Comparison of ENCODE assay signal across 12 cellular contexts in genomic region chr20:52001999-52002666, GRCh38.
A peak's percentile ranks its signal among the peaks of the same experiment; 100 is the strongest.
DNase-seq lines count a peak whose midpoint lies in the region; ATAC-seq, FAIRE-seq and TF ChIP-seq lines count a peak whose summit lies in the region.
"Had no signal": no experiment of that assay in that cellular context is flagged by ENCODE, and none has a peak within 500 bp of the region (broad histone marks: within the 10 kb centered on the region; RNA-seq: fewer than 3 reads in every experiment).

No MANE protein-coding gene starts in this region.

- WGBS in endodermal cell (ENCODE audit: insufficient coverage in 1 of 2, insufficient read length in 1 of 2), 2 experiments, result 64 to 84% methylated on average over 4 to 7 of the region's 8 CpGs

- peak; percentile 60 for TF ChIP-seq CTCF in endodermal cell (conservative IDR thresholded peaks at IDR 0.05)
- TF ChIP-seq CTCF in progenitor cell of endocrine pancreas (IDR thresholded peaks at IDR 0.05; ENCODE audit: unreplicated experiment), result peak; percentile 33
- no peak for TF ChIP-seq CTCF in uterus (IDR thresholded peaks at IDR 0.05)

- intact Hi-C loops in uterus (cut with DNase I; ENCODE audit: low total_unique reads), result no loop called here

- H3K27me3 Mint-ChIP-seq in endodermal cell (ENCODE audit: insufficient read depth) (no peaks in the 10 kb centered on the region), progenitor cell of endocrine pancreas (no peaks in the 10 kb centered on the region)

- H3K9ac ChIP-seq in endodermal cell (ENCODE audit: extremely low read depth, low read length, poor library complexity, severe bottlenecking), result no peak overlapping the region

- H3K36me3 Mint-ChIP-seq in endodermal cell (ENCODE audit: low read depth), result no peaks in the 10 kb centered on the region
- H3K36me3 Mint-ChIP-seq in progenitor cell of endocrine pancreas (ENCODE audit: insufficient read depth), result no peaks in the 10 kb centered on the region

- H3K4me3 Mint-ChIP-seq in endodermal cell, result no peak overlapping the region
- H3K4me3 Mint-ChIP-seq in progenitor cell of endocrine pancreas (ENCODE audit: low read depth), result no peak overlapping the region
- H3K4me3 Mint-ChIP-seq: activated CD8-positive, alpha-beta T cell treated with anti-CD3 and anti-CD28 coated beads for 36 hours had no signal

- H3K27ac ChIP-seq in endodermal cell (ENCODE audit: low read depth, low read length) (no peak overlapping the region), uterus (no peak overlapping the region)
- H3K27ac ChIP-seq: esophagus squamous epithelium, right atrium auricular region had no signal

- no peak for FAIRE-seq in RCC 7860 (lab: Jason Lieb, UNC)

- H3K36me3 ChIP-seq in endodermal cell (ENCODE audit: control insufficient read depth, insufficient read depth, low read length), result no peaks in the 10 kb centered on the region
- H3K36me3 ChIP-seq in uterus, result no peaks in the 10 kb centered on the region
- H3K36me3 ChIP-seq: esophagus squamous epithelium, right atrium auricular region had no signal

- no peak for TF ChIP-seq POLR2A in uterus (IDR thresholded peaks at IDR 0.05)

- H3K27ac Mint-ChIP-seq in endodermal cell (peak overlapping the region; percentile 71), progenitor cell of endocrine pancreas (peak overlapping the region; percentile 90)
- H3K27ac Mint-ChIP-seq: activated CD8-positive, alpha-beta T cell treated with anti-CD3 and anti-CD28 coated beads for 36 hours had no signal

- H3K4me1 Mint-ChIP-seq in endodermal cell, result peaks cover 19% of the 10 kb centered on the region
- peaks cover 47% of the 10 kb centered on the region for H3K4me1 Mint-ChIP-seq in progenitor cell of endocrine pancreas (ENCODE audit: low read depth)

- H3K9me3 ChIP-seq in endodermal cell (ENCODE audit: control insufficient read depth, low read length) (no peaks in the 10 kb centered on the region), uterus (no peaks in the 10 kb centered on the region)
- H3K9me3 ChIP-seq: esophagus squamous epithelium, right atrium auricular region had no signal

- H3K9me3 Mint-ChIP-seq in endodermal cell (no peaks in the 10 kb centered on the region), progenitor cell of endocrine pancreas (ENCODE audit: low read depth) (no peaks in the 10 kb centered on the region)
- H3K9me3 Mint-ChIP-seq: activated CD8-positive, alpha-beta T cell treated with anti-CD3 and anti-CD28 coated beads for 36 hours had no signal

- no peak for ATAC-seq in GM18907 (IDR thresholded peaks at IDR 0.05; ENCODE audit: unreplicated experiment)
- ATAC-seq: activated CD8-positive, alpha-beta T cell treated with anti-CD3 and anti-CD28 coated beads for 36 hours had no signal

- H3K4me1 ChIP-seq in endodermal cell (ENCODE audit: control insufficient read depth, insufficient read depth, low read length), result no peaks in the 10 kb centered on the region
- no peaks in the 10 kb centered on the region for H3K4me1 ChIP-seq in uterus
- H3K4me1 ChIP-seq: esophagus squamous epithelium, right atrium auricular region had no signal

- H3K27me3 ChIP-seq in endodermal cell (ENCODE audit: control insufficient read depth, insufficient read depth, low read length, poor library complexity, severe bottlenecking), result no peaks in the 10 kb centered on the region
- H3K27me3 ChIP-seq in uterus, result no peaks in the 10 kb centered on the region
- H3K27me3 ChIP-seq: esophagus squamous epithelium, right atrium auricular region had no signal

- H3K4me3 ChIP-seq in endodermal cell (ENCODE audit: low read length) (no peak overlapping the region), uterus (no peak overlapping the region)
- H3K4me3 ChIP-seq: esophagus squamous epithelium, right atrium auricular region had no signal

- DNase-seq in NCI-H2227 (lab: John Stamatoyannopoulos, UW; ENCODE audit: unreplicated experiment) (peak; percentile 22), NCI-H2227 treated with DMSO at 0.1 percent for 48 hours (lab: John Stamatoyannopoulos, UW) (no peak), NCI-H1930 (lab: John Stamatoyannopoulos, UW) (peak; percentile 50 to 75), endodermal cell (no peak), progenitor cell of endocrine pancreas (ENCODE audit: low spot score, unreplicated experiment) (no peak), uterus (no peak), RCC 7860 (ENCODE audit: low spot score) (no peak)
- DNase-seq: activated CD8-positive, alpha-beta T cell treated with anti-CD3 and anti-CD28 coated beads for 36 hours; esophagus squamous epithelium; NCI-H1092 had no signal

Comparison
In these comparisons a context has a peak if more than half of its experiments do, and no peak if none do; other contexts are left out.
1. DNase-seq: peak in NCI-H2227 (single experiment) and NCI-H1930 (2 of 2); none in NCI-H2227 treated with DMSO at 0.1 percent for 48 hours (single experiment), endodermal cell (single experiment), progenitor cell of endocrine pancreas (single experiment), uterus (0 of 2) and RCC 7860 (single experiment).
2. CTCF ChIP-seq: peak in endodermal cell (single experiment) and progenitor cell of endocrine pancreas (single experiment); none in uterus (0 of 4).